Comparison of ENCODE assay signal across 1 cellular context in the genomic region with DNA sequence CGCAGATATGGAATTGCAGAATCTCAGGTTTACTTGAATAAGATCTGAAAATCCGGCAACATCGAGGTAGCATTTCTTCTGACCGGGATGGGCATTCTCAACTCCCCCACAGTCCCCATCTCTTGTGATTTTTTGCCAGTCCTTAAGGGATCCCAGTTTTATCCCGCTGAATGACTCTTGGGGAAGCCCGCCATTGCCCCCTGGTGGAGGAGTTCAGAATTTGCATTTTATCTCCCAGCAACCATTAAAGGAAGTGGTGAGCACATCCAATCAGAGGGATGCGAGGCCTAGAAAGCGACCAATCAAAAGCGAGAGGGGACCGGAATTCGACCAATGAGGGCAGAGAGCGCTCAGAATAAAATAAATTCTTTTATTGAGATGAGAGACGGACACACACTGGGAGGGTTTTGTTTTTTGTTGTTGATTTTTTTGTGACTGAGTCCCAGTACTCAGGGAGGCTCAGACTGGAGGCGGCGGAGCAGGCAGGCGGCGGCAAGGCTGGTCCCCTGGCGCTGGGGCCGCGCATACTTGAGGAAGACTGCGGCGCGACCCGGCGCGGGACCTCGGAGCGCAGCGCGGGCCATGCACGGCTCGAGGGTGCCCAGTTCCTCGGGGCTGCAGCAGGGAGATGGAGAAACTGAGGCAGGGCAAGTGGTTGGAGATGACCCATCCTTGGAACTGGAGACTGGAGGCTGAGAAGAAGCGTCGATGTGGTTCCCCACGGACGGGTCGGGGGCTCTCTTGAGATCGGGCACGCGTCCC.
TF ChIP-seq lines count a peak whose summit lies in the region.

No MANE protein-coding gene starts in this region.

TF ChIP-seq in HepG2, 621 proteins besides CTCF, POLR2A, EP300 and RAD21 (continued from another document):
- TF ChIP-seq ZNF646 (CRISPR knock-in tag; IDR thresholded peaks at IDR 0.05) (no peak), PPARG (CRISPR knock-in tag; conservative IDR thresholded peaks at IDR 0.05) (0 out of 2 replicates have a peak, but pooled peaks have one; percentile 17), GATAD1 (CRISPR knock-in tag; IDR thresholded peaks at IDR 0.05) (peak; percentile 29; the same call in 1 of the 2 replicates), THAP9 (CRISPR knock-in tag; IDR thresholded peaks at IDR 0.05; ENCODE audit: borderline replicate concordance) (no peak), ZNF564 (CRISPR knock-in tag; IDR thresholded peaks at IDR 0.05) (no peak), KMT2A (CRISPR knock-in tag; IDR thresholded peaks at IDR 0.05) (no peak), TFDP2 (CRISPR knock-in tag; IDR thresholded peaks at IDR 0.05) (peak; percentile 90), RFX1 (IDR thresholded peaks at IDR 0.05) (0 out of 2 replicates have a peak, but pooled peaks have one; percentile 6), ZNF766 (CRISPR knock-in tag; IDR thresholded peaks at IDR 0.05; ENCODE audit: borderline replicate concordance) (no peak), SAP130 (CRISPR knock-in tag; IDR thresholded peaks at IDR 0.05; ENCODE audit: low read depth) (peak; percentile 22), RXRB (CRISPR knock-in tag; IDR thresholded peaks at IDR 0.05; ENCODE audit: borderline replicate concordance) (no peak), ZNF678 (CRISPR knock-in tag; IDR thresholded peaks at IDR 0.05) (no peak), BORCS8-MEF2B (CRISPR knock-in tag; IDR thresholded peaks at IDR 0.05) (peak; percentile 10; the same call in 1 of the 2 replicates), ZNF562 (CRISPR knock-in tag; IDR thresholded peaks at IDR 0.05; ENCODE audit: borderline replicate concordance) (no peak), ZNF263 (CRISPR knock-in tag; IDR thresholded peaks at IDR 0.05) (no peak), HNRNPL (IDR thresholded peaks at IDR 0.05; ENCODE audit: low read depth, low read length) (no peak), ZBTB8A (CRISPR knock-in tag; IDR thresholded peaks at IDR 0.05; ENCODE audit: borderline replicate concordance, low read depth) (no peak)
- TF ChIP-seq, protein P1, sequence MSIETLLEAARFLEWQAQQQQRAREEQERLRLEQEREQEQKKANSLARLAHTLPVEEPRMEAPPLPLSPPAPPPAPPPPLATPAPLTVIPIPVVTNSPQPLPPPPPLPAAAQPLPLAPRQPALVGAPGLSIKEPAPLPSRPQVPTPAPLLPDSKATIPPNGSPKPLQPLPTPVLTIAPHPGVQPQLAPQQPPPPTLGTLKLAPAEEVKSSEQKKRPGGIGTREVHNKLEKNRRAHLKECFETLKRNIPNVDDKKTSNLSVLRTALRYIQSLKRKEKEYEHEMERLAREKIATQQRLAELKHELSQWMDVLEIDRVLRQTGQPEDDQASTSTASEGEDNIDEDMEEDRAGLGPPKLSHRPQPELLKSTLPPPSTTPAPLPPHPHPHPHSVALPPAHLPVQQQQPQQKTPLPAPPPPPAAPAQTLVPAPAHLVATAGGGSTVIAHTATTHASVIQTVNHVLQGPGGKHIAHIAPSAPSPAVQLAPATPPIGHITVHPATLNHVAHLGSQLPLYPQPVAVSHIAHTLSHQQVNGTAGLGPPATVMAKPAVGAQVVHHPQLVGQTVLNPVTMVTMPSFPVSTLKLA (IDR thresholded peaks at IDR 0.05): no peak
- TF ChIP-seq, protein P2, sequence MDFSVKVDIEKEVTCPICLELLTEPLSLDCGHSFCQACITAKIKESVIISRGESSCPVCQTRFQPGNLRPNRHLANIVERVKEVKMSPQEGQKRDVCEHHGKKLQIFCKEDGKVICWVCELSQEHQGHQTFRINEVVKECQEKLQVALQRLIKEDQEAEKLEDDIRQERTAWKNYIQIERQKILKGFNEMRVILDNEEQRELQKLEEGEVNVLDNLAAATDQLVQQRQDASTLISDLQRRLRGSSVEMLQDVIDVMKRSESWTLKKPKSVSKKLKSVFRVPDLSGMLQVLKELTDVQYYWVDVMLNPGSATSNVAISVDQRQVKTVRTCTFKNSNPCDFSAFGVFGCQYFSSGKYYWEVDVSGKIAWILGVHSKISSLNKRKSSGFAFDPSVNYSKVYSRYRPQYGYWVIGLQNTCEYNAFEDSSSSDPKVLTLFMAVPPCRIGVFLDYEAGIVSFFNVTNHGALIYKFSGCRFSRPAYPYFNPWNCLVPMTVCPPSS (IDR thresholded peaks at IDR 0.05): no peak
